Comparison of ENCODE assay signal across 1 cellular context in the genomic region with DNA sequence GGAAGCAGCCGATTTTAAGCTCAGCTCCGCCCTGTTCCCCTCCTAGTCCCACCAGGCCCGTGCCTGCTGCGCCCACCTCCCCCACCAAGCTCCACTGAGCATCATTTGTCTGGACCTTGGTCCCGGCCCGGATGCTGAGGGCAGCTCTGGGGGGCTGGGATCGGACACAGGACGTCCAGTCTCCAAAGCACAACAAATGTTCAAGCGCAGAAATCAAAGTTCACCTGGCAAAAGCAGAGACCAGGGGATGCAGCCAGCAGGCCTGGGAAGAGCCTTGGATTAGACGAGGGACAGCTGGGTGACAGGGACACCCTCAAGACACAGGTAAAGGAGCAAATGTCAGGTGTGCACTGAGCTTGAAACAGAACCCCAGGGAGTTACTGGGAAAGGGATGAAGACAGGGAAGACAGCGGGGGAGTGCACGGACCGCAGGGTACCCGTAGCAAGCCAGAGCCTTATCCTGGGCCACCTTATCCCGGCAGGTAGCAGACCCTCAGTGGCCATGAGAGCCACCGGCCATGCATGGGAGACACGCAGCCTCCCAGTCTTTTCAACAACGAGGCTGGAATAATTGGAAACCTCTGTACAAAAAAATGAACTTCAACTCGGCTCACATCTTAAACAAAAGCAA.
A peak's percentile ranks its signal among the peaks of the same experiment; 100 is the strongest.
TF ChIP-seq lines count a peak whose summit lies in the region.

No MANE protein-coding gene starts in this region.

TF ChIP-seq in HepG2, 621 proteins besides CTCF, POLR2A, EP300 and RAD21 (continued from another document and continues in another):
- TF ChIP-seq ZNF678 (CRISPR knock-in tag; IDR thresholded peaks at IDR 0.05) (no peak), ELF4 (CRISPR knock-in tag; IDR thresholded peaks at IDR 0.05; ENCODE audit: borderline replicate concordance) (no peak), NONO (IDR thresholded peaks at IDR 0.05) (no peak), NONO (CRISPR knock-in tag; conservative IDR thresholded peaks at IDR 0.05) (peak; percentile 95), HOXA5 (CRISPR knock-in tag; IDR thresholded peaks at IDR 0.05) (no peak), ZNF547 (CRISPR knock-in tag; IDR thresholded peaks at IDR 0.05) (no peak), SP140L (CRISPR knock-in tag; IDR thresholded peaks at IDR 0.05; ENCODE audit: borderline replicate concordance) (no peak), YEATS4 (CRISPR knock-in tag; IDR thresholded peaks at IDR 0.05; ENCODE audit: borderline replicate concordance) (peak; percentile 82; the same call in 1 of the 2 replicates), SATB2 (CRISPR knock-in tag; IDR thresholded peaks at IDR 0.05) (no peak), JARID2 (CRISPR knock-in tag; IDR thresholded peaks at IDR 0.05; ENCODE audit: insufficient replicate concordance) (no peak), KAT2B (IDR thresholded peaks at IDR 0.05; ENCODE audit: borderline replicate concordance, low read depth, low read length) (no peak), IRF2 (CRISPR knock-in tag; IDR thresholded peaks at IDR 0.05) (peak; percentile 69), ZNF749 (CRISPR knock-in tag; IDR thresholded peaks at IDR 0.05; ENCODE audit: borderline replicate concordance) (no peak), MYNN (CRISPR knock-in tag; IDR thresholded peaks at IDR 0.05; ENCODE audit: low read depth) (no peak), HOXA7 (CRISPR knock-in tag; IDR thresholded peaks at IDR 0.05) (no peak), MYC (CRISPR knock-in tag; IDR thresholded peaks at IDR 0.05; ENCODE audit: borderline replicate concordance) (peak; percentile 74; the same call in 1 of the 2 replicates), ZNF629 (CRISPR knock-in tag; conservative IDR thresholded peaks at IDR 0.05) (peak; percentile 52; the same call in 1 of the 2 replicates), NCOA5 (CRISPR knock-in tag; IDR thresholded peaks at IDR 0.05) (no peak), GTF3A (CRISPR knock-in tag; conservative IDR thresholded peaks at IDR 0.05) (0 out of 2 replicates have a peak, but pooled peaks have one; percentile 52), ZFAT (CRISPR knock-in tag; conservative IDR thresholded peaks at IDR 0.05) (no peak), ZEB1 (IDR thresholded peaks at IDR 0.05; ENCODE audit: insufficient replicate concordance, low read depth) (peak; percentile 78), SRSF1 (optimal IDR thresholded peaks at IDR 0.05; ENCODE audit: low read depth, low read length) (no peak), ZNF251 (CRISPR knock-in tag; IDR thresholded peaks at IDR 0.05) (no peak), SSRP1 (CRISPR knock-in tag; IDR thresholded peaks at IDR 0.05) (no peak), TP53 (CRISPR knock-in tag; conservative IDR thresholded peaks at IDR 0.05) (no peak), ZBTB3 (CRISPR knock-in tag; IDR thresholded peaks at IDR 0.05; ENCODE audit: borderline replicate concordance, low read depth) (no peak), FOXA3 (CRISPR knock-in tag; IDR thresholded peaks at IDR 0.05) (peak; percentile 61; the same call in 1 of the 2 replicates), DNMT3B (CRISPR knock-in tag; conservative IDR thresholded peaks at IDR 0.05) (no peak)
- TF ChIP-seq, protein P1, sequence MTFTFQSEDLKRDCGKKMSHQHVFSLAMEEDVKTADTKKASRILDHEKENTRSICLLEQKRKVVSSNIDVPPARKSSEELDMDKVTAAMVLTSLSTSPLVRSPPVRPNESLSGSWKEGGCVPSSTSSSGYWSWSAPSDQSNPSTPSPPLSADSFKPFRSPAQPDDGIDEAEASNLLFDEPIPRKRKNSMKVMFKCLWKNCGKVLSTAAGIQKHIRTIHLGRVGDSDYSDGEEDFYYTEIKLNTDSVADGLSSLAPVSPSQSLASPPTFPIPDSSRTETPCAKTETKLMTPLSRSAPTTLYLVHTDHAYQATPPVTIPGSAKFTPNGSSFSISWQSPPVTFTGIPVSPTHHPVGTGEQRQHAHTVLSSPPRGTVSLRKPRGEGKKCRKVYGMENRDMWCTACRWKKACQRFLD (CRISPR knock-in tag; IDR thresholded peaks at IDR 0.05; ENCODE audit: borderline replicate concordance) = no peak; the same call in 1 of the 2 replicates
- TF ChIP-seq, protein P2, sequence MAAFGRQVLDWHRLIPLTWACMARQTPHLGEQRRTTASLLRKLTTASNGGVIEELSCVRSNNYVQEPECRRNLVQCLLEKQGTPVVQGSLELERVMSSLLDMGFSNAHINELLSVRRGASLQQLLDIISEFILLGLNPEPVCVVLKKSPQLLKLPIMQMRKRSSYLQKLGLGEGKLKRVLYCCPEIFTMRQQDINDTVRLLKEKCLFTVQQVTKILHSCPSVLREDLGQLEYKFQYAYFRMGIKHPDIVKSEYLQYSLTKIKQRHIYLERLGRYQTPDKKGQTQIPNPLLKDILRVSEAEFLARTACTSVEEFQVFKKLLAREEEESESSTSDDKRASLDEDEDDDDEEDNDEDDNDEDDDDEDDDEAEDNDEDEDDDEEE (CRISPR knock-in tag; IDR thresholded peaks at IDR 0.05) = 0 out of 2 replicates have a peak, but pooled peaks have one; percentile 8
- TF ChIP-seq, protein P3, sequence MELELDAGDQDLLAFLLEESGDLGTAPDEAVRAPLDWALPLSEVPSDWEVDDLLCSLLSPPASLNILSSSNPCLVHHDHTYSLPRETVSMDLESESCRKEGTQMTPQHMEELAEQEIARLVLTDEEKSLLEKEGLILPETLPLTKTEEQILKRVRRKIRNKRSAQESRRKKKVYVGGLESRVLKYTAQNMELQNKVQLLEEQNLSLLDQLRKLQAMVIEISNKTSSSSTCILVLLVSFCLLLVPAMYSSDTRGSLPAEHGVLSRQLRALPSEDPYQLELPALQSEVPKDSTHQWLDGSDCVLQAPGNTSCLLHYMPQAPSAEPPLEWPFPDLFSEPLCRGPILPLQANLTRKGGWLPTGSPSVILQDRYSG (CRISPR knock-in tag; IDR thresholded peaks at IDR 0.05) = no peak
- TF ChIP-seq, protein P4, sequence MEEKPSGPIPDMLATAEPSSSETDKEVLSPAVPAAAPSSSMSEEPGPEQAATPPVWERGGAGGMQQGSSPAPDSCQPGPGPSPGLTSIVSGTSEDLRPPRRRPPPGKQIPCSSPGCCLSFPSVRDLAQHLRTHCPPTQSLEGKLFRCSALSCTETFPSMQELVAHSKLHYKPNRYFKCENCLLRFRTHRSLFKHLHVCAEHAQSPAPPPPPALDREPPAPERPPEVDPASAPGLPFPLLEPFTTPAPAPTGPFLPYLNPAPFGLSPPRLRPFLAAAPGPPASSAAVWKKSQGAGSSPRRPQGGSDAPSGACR (CRISPR knock-in tag; IDR thresholded peaks at IDR 0.05) = no peak
- TF ChIP-seq, protein P5, sequence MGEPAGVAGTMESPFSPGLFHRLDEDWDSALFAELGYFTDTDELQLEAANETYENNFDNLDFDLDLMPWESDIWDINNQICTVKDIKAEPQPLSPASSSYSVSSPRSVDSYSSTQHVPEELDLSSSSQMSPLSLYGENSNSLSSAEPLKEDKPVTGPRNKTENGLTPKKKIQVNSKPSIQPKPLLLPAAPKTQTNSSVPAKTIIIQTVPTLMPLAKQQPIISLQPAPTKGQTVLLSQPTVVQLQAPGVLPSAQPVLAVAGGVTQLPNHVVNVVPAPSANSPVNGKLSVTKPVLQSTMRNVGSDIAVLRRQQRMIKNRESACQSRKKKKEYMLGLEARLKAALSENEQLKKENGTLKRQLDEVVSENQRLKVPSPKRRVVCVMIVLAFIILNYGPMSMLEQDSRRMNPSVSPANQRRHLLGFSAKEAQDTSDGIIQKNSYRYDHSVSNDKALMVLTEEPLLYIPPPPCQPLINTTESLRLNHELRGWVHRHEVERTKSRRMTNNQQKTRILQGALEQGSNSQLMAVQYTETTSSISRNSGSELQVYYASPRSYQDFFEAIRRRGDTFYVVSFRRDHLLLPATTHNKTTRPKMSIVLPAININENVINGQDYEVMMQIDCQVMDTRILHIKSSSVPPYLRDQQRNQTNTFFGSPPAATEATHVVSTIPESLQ (CRISPR knock-in tag; conservative IDR thresholded peaks at IDR 0.05) = no peak
- TF ChIP-seq, protein P6, sequence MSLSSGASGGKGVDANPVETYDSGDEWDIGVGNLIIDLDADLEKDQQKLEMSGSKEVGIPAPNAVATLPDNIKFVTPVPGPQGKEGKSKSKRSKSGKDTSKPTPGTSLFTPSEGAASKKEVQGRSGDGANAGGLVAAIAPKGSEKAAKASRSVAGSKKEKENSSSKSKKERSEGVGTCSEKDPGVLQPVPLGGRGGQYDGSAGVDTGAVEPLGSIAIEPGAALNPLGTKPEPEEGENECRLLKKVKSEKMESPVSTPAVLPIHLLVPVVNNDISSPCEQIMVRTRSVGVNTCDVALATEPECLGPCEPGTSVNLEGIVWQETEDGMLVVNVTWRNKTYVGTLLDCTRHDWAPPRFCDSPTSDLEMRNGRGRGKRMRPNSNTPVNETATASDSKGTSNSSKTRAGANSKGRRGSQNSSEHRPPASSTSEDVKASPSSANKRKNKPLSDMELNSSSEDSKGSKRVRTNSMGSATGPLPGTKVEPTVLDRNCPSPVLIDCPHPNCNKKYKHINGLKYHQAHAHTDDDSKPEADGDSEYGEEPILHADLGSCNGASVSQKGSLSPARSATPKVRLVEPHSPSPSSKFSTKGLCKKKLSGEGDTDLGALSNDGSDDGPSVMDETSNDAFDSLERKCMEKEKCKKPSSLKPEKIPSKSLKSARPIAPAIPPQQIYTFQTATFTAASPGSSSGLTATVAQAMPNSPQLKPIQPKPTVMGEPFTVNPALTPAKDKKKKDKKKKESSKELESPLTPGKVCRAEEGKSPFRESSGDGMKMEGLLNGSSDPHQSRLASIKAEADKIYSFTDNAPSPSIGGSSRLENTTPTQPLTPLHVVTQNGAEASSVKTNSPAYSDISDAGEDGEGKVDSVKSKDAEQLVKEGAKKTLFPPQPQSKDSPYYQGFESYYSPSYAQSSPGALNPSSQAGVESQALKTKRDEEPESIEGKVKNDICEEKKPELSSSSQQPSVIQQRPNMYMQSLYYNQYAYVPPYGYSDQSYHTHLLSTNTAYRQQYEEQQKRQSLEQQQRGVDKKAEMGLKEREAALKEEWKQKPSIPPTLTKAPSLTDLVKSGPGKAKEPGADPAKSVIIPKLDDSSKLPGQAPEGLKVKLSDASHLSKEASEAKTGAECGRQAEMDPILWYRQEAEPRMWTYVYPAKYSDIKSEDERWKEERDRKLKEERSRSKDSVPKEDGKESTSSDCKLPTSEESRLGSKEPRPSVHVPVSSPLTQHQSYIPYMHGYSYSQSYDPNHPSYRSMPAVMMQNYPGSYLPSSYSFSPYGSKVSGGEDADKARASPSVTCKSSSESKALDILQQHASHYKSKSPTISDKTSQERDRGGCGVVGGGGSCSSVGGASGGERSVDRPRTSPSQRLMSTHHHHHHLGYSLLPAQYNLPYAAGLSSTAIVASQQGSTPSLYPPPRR (CRISPR knock-in tag; IDR thresholded peaks at IDR 0.05; ENCODE audit: borderline replicate concordance) = peak; percentile 78; the same call in 1 of the 2 replicates
- TF ChIP-seq, protein P7, sequence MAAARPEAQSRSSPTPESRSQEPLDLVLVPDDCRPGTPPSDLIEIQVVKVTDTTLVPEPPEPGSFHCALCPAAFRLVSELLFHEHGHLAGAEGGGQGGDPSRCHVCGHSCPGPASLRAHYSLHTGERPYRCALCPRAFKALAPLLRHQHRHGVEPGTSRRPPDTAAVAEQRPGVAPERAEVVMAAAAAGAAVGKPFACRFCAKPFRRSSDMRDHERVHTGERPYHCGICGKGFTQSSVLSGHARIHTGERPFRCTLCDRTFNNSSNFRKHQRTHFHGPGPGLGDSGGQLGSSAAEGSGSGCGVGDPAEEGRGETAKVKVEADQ (CRISPR knock-in tag; IDR thresholded peaks at IDR 0.05; ENCODE audit: borderline replicate concordance) = peak; percentile 87
- TF ChIP-seq, protein P8, sequence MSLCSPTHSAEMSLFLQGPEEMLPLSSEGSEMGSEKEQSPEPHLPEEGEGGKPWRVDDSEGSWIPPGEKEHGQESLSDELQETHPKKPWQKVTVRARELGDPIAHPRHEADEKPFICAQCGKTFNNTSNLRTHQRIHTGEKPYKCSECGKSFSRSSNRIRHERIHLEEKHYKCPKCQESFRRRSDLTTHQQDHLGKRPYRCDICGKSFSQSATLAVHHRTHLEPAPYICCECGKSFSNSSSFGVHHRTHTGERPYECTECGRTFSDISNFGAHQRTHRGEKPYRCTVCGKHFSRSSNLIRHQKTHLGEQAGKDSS (CRISPR knock-in tag; IDR thresholded peaks at IDR 0.05; ENCODE audit: borderline replicate concordance, low read depth) = peak; percentile 49; the same call in 1 of the 2 replicates
- TF ChIP-seq, protein P9, sequence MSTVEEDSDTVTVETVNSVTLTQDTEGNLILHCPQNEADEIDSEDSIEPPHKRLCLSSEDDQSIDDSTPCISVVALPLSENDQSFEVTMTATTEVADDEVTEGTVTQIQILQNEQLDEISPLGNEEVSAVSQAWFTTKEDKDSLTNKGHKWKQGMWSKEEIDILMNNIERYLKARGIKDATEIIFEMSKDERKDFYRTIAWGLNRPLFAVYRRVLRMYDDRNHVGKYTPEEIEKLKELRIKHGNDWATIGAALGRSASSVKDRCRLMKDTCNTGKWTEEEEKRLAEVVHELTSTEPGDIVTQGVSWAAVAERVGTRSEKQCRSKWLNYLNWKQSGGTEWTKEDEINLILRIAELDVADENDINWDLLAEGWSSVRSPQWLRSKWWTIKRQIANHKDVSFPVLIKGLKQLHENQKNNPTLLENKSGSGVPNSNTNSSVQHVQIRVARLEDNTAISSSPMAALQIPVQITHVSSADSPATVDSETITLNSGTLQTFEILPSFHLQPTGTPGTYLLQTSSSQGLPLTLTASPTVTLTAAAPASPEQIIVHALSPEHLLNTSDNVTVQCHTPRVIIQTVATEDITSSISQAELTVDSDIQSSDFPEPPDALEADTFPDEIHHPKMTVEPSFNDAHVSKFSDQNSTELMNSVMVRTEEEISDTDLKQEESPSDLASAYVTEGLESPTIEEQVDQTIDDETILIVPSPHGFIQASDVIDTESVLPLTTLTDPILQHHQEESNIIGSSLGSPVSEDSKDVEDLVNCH (CRISPR knock-in tag; IDR thresholded peaks at IDR 0.05) = no peak
- TF ChIP-seq, protein P10, sequence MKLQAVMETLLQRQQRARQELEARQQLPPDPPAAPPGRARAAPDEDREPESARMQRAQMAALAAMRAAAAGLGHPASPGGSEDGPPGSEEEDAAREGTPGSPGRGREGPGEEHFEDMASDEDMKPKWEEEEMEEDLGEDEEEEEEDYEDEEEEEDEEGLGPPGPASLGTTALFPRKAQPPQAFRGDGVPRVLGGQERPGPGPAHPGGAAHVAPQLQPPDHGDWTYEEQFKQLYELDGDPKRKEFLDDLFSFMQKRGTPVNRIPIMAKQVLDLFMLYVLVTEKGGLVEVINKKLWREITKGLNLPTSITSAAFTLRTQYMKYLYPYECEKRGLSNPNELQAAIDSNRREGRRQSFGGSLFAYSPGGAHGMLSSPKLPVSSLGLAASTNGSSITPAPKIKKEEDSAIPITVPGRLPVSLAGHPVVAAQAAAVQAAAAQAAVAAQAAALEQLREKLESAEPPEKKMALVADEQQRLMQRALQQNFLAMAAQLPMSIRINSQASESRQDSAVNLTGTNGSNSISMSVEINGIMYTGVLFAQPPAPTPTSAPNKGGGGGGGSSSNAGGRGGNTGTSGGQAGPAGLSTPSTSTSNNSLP (IDR thresholded peaks at IDR 0.05; ENCODE audit: low read depth, low read length) = no peak
- TF ChIP-seq, protein P11, sequence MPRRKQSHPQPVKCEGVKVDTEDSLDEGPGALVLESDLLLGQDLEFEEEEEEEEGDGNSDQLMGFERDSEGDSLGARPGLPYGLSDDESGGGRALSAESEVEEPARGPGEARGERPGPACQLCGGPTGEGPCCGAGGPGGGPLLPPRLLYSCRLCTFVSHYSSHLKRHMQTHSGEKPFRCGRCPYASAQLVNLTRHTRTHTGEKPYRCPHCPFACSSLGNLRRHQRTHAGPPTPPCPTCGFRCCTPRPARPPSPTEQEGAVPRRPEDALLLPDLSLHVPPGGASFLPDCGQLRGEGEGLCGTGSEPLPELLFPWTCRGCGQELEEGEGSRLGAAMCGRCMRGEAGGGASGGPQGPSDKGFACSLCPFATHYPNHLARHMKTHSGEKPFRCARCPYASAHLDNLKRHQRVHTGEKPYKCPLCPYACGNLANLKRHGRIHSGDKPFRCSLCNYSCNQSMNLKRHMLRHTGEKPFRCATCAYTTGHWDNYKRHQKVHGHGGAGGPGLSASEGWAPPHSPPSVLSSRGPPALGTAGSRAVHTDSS (CRISPR knock-in tag; conservative IDR thresholded peaks at IDR 0.05) = no peak
